Comparison of ENCODE assay signal across 20 cellular contexts in the genomic region with DNA sequence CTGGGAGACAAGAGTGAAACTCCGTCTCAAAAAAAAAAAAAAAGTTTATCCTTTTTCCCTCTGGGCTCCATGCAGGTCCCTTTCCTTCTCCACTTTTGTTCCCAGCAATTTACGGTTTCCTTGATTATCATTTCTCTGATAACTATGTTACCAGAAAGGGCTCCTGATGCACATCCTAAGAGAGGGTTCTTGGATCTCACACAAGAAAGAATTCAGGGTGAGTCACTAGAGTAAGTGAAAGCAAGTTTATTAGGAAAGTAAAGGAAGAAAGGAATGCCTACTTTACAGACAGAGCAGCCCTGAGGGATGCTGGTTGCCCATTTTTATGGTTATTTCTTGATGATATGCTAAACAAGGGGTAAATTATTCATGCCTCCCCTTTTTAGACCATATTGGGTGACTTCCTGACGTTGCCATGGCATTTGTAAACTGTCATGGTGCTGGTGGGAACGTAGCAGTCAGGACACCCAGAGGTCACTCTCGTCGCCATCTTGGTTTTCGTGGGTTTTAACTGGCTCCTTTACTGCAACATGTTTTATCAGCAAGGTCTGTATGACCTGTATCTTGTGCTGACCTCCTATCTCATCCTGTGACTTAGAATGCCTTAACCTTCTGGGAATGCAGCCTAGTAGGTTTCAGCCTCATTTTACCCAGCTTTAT. TPM values are rescaled to one million over a fixed set of nuclear protein-coding genes. Genes with fewer than 3 reads are reported as not detected.
DNase-seq lines count a peak whose midpoint lies in the region; ATAC-seq and TF ChIP-seq lines count a peak whose summit lies in the region.
"Had no signal": no experiment of that assay in that cellular context is flagged by ENCODE, and none has a peak within 500 bp of the region (broad histone marks: within the 10 kb centered on the region; RNA-seq: fewer than 3 reads in every experiment).

No MANE protein-coding gene starts in this region.

- H3K36me3 Mint-ChIP-seq in HFFc6 (ENCODE audit: low read depth) (no peaks in the 10 kb centered on the region), WTC11 (no peaks in the 10 kb centered on the region)
- H3K36me3 Mint-ChIP-seq in activated CD8-positive, alpha-beta T cell treated with anti-CD3 and anti-CD28 coated beads for 36 hours (ENCODE audit: low read depth), result no peaks in the 10 kb centered on the region
- H3K36me3 Mint-ChIP-seq: CD4-positive, CD25-positive, alpha-beta regulatory T cell; IgD-negative memory B cell; memory B cell had no signal

- CTCF ChIA-PET in WTC11 (lab: Charles Lee), result interaction anchor here (0.8 to 1.6 kb wide), 2 partner anchors 150 to 152 kb away, joined by 3 to 10 read pairs; no protein-coding TSS in a partner anchor
- CTCF ChIA-PET in activated CD8-positive, alpha-beta T cell treated with anti-CD3 and anti-CD28 coated beads for 36 hours (lab: Charles Lee), result interaction anchor here (1.1 to 13.6 kb wide), 4 partner anchors 8 to 153 kb away, joined by 3 to 296 read pairs (median 4); no protein-coding TSS in a partner anchor

- DNase-seq in HFFc6 (peak; percentile 56), WTC11 (ENCODE audit: low spot score) (no peak), fibroblast of villous mesenchyme (ENCODE audit: low read depth) (peak; percentile 71), right atrium auricular region (ENCODE audit: low spot score) (no peak), NCI-H2227 (lab: John Stamatoyannopoulos, UW; ENCODE audit: unreplicated experiment) (no peak)
- no peak for DNase-seq in activated CD8-positive, alpha-beta T cell treated with anti-CD3 and anti-CD28 coated beads for 36 hours
- DNase-seq: activated CD4-positive, alpha-beta T cell treated with anti-CD3 and anti-CD28 coated beads for 36 hours; activated naive CD4-positive, alpha-beta T cell treated with anti-CD3 and anti-CD28 coated beads, Interleukin-2, amount 50 U/mL, for 16 hours; caudate nucleus; CD4-positive, CD25-positive, alpha-beta regulatory T cell; DMS79 treated with DMSO at 0.1 percent for 48 hours; NCI-H1092 treated with DMSO at 0.1 percent for 48 hours; NK-92 treated with Interleukin-12 subunit alpha and Interleukin-12 subunit beta, amount 100 ng/mL, for 24 hours; sigmoid colon; stimulated activated CD4-positive, alpha-beta T cell treated with anti-CD3 and anti-CD28 coated beads, Interleukin-4, amount 100 ng/mL, for 24 hours; testis had no signal

- H3K4me1 ChIP-seq in right atrium auricular region, result no peaks in the 10 kb centered on the region
- H3K4me1 ChIP-seq: sigmoid colon, testis had no signal

- H3K27ac Mint-ChIP-seq in HFFc6 (peak overlapping the region; percentile 6; the same call in 1 of the 2 replicates), WTC11 (peak overlapping the region; percentile 93)
- no peak overlapping the region for H3K27ac Mint-ChIP-seq in activated CD8-positive, alpha-beta T cell treated with anti-CD3 and anti-CD28 coated beads for 36 hours
- H3K27ac Mint-ChIP-seq: activated CD4-positive, alpha-beta T cell treated with anti-CD3 and anti-CD28 coated beads for 36 hours; CD4-positive, CD25-positive, alpha-beta regulatory T cell; memory B cell had no signal

- POLR2A ChIA-PET in WTC11 (lab: Charles Lee), result no interaction called here
- POLR2A ChIA-PET in activated CD8-positive, alpha-beta T cell treated with anti-CD3 and anti-CD28 coated beads for 36 hours (lab: Charles Lee), result no interaction called here

- peak; percentile 32 for ATAC-seq in WTC11
- no peak for ATAC-seq in HG03108 (IDR thresholded peaks at IDR 0.05; ENCODE audit: unreplicated experiment)
- ATAC-seq in activated CD8-positive, alpha-beta T cell treated with anti-CD3 and anti-CD28 coated beads for 36 hours, result no peak
- ATAC-seq: activated CD4-positive, alpha-beta T cell treated with anti-CD3 and anti-CD28 coated beads for 36 hours; Right ventricle myocardium inferior had no signal

- H3K4me3 Mint-ChIP-seq in HFFc6 (no peak overlapping the region), WTC11 (no peak overlapping the region)
- no peak overlapping the region for H3K4me3 Mint-ChIP-seq in activated CD8-positive, alpha-beta T cell treated with anti-CD3 and anti-CD28 coated beads for 36 hours
- H3K4me3 Mint-ChIP-seq: activated CD4-positive, alpha-beta T cell treated with anti-CD3 and anti-CD28 coated beads for 36 hours; IgD-negative memory B cell; memory B cell had no signal

- H3K9me3 ChIP-seq in right atrium auricular region, result no peaks in the 10 kb centered on the region
- H3K9me3 ChIP-seq: sigmoid colon, testis had no signal

- H3K4me3 ChIP-seq in fibroblast of villous mesenchyme (ENCODE audit: low read depth, low read length) (no peak overlapping the region), right atrium auricular region (no peak overlapping the region)
- H3K4me3 ChIP-seq: sigmoid colon, testis had no signal

- no peak overlapping the region for H3K27ac ChIP-seq in right atrium auricular region
- H3K27ac ChIP-seq: sigmoid colon, testis had no signal

- H3K36me3 ChIP-seq in right atrium auricular region, result no peaks in the 10 kb centered on the region
- H3K36me3 ChIP-seq: sigmoid colon had no signal

- H3K9me3 Mint-ChIP-seq in HFFc6, result no peaks in the 10 kb centered on the region
- H3K9me3 Mint-ChIP-seq in WTC11, result no peaks in the 10 kb centered on the region; the same call in 1 of the 2 replicates
- no peaks in the 10 kb centered on the region for H3K9me3 Mint-ChIP-seq in activated CD8-positive, alpha-beta T cell treated with anti-CD3 and anti-CD28 coated beads for 36 hours
- H3K9me3 Mint-ChIP-seq: CD4-positive, CD25-positive, alpha-beta regulatory T cell; IgD-negative memory B cell; memory B cell had no signal

- H3K27me3 Mint-ChIP-seq in HFFc6 (ENCODE audit: insufficient read depth) (no peaks in the 10 kb centered on the region), WTC11 (ENCODE audit: low read depth) (no peaks in the 10 kb centered on the region)
- H3K27me3 Mint-ChIP-seq in activated CD8-positive, alpha-beta T cell treated with anti-CD3 and anti-CD28 coated beads for 36 hours, result no peaks in the 10 kb centered on the region
- H3K27me3 Mint-ChIP-seq: activated CD4-positive, alpha-beta T cell treated with anti-CD3 and anti-CD28 coated beads for 36 hours; IgD-negative memory B cell had no signal

- no peaks in the 10 kb centered on the region for H3K27me3 ChIP-seq in right atrium auricular region
- H3K27me3 ChIP-seq: sigmoid colon, testis had no signal

- TF ChIP-seq CTCF in HFFc6 (IDR thresholded peaks at IDR 0.05) (no peak), WTC11 (IDR thresholded peaks at IDR 0.05) (no peak), fibroblast of villous mesenchyme (IDR thresholded peaks at IDR 0.05; ENCODE audit: insufficient read depth, low read depth, low read length) (no peak), right atrium auricular region (IDR thresholded peaks at IDR 0.05) (no peak)
- TF ChIP-seq CTCF in activated CD8-positive, alpha-beta T cell treated with anti-CD3 and anti-CD28 coated beads for 36 hours (IDR thresholded peaks at IDR 0.05), result no peak

- peaks cover 25% of the 10 kb centered on the region for H3K4me1 Mint-ChIP-seq in HFFc6 (ENCODE audit: low read depth)
- peaks cover 12% of the 10 kb centered on the region for H3K4me1 Mint-ChIP-seq in WTC11
- peaks cover 1% of the 10 kb centered on the region for H3K4me1 Mint-ChIP-seq in activated CD8-positive, alpha-beta T cell treated with anti-CD3 and anti-CD28 coated beads for 36 hours (ENCODE audit: low read depth)
- H3K4me1 Mint-ChIP-seq: activated CD4-positive, alpha-beta T cell treated with anti-CD3 and anti-CD28 coated beads for 36 hours had no signal

- intact Hi-C loops in activated CD8-positive, alpha-beta T cell treated with anti-CD3 and anti-CD28 coated beads for 36 hours (cut with micrococcal nuclease), result loop anchor here (5.0 to 10.0 kb wide), 2 partner anchors 64 to 107 kb away; no protein-coding TSS in a partner anchor

TF ChIP-seq in WTC11, 78 proteins besides CTCF, POLR2A, EP300 and RAD21:
- no peak for TF ChIP-seq SOX15 (CRISPR knock-in tag; IDR thresholded peaks at IDR 0.05)
- TF ChIP-seq MYBL2 (CRISPR knock-in tag; IDR thresholded peaks at IDR 0.05), result no peak
- TF ChIP-seq, protein P1, sequence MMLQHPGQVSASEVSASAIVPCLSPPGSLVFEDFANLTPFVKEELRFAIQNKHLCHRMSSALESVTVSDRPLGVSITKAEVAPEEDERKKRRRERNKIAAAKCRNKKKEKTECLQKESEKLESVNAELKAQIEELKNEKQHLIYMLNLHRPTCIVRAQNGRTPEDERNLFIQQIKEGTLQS (CRISPR knock-in tag; conservative IDR thresholded peaks at IDR 0.05), result no peak
- TF ChIP-seq NR2C2 (CRISPR knock-in tag; IDR thresholded peaks at IDR 0.05), result no peak
- TF ChIP-seq CREM (CRISPR knock-in tag; IDR thresholded peaks at IDR 0.05), result no peak

RNA-seq across cellular contexts. Expression of a gene that starts 13.5 kb away (rescaled TPM):
- 10 to 100 TPM; 16.6 to 40.5 (median 35.6) TPM for total RNA-seq in HFFc6 (2021; fragmentation: NEBNext Ultra II Directional; extraction: Animal tissue kit (Norgen Biotek cat#: 25700))
- total RNA-seq in WTC11 (2021), result 44.6 to 53.2 TPM (median 45.7 TPM) in 3 replicates
- total RNA-seq in fibroblast of villous mesenchyme, result 19.0 and 34.5 TPM in 2 replicates
- total RNA-seq in activated CD8-positive, alpha-beta T cell treated with anti-CD3 and anti-CD28 coated beads for 36 hours, result 10 to 100 TPM; 44.3 to 49.5 TPM
- total RNA-seq in right atrium auricular region, result under 1 TPM; 0.24 to 0.59 TPM

Comparison
In these comparisons a context has a peak if more than half of its experiments do, and no peak if none do; other contexts are left out.
1. DNase-seq: peak in HFFc6 (single experiment) and fibroblast of villous mesenchyme (single experiment); none in WTC11 (single experiment), activated CD8-positive, alpha-beta T cell treated with anti-CD3 and anti-CD28 coated beads for 36 hours (single experiment), right atrium auricular region (single experiment) and NCI-H2227 (single experiment).
2. RNA of a gene that starts 13.5 kb away (total RNA-seq): 44.6 to 53.2 TPM in WTC11, 44.3 to 49.5 TPM in activated CD8-positive, alpha-beta T cell treated with anti-CD3 and anti-CD28 coated beads for 36 hours, 16.6 to 40.5 TPM in HFFc6 and 19.0 to 34.5 TPM in fibroblast of villous mesenchyme; 0.24 to 0.59 TPM in right atrium auricular region; every median in the first group is over 10 times any median in the second.